ENCODE assay signal across 12 cellular contexts in the genomic region with DNA sequence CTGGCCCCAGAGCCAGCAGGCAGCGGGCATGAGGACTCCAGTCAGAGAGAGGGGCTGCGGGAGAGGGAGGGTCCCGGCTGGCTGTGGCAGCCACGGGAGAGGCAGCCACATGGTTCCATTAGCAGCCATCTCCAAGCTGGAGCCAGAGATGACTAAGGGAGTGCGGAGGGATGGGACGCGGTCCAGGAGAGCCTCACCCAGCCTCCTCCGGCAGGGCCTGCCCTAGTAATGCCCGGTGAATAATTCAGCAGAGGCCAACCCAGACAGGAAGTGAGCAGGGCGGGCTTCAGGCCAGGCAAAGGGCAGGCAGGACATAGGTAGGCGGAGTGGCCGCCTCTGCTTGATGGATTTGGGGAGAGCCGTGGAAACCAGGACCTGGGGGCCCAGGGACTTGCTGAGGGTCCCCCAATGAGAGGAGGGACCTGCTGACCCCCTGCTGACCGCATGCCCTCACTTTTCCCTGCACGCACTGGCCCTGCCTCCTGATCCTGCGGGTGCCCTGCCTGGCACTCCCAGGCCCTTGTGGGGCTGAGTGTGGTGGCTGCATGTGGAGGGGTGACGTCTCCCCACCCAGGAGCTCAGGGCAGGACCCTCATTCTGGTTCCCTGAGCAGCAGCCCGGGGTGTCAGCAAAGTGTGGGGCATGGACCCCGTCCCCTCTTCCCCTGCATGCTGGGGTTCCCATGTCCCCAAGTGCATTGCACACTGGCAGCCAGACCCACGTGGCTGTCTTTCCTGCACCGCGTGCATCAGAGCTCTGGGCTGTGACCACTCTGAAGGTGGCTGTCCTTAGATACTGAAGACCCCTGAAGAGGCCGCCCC. TPM values are rescaled to one million over a fixed set of nuclear protein-coding genes. Genes with fewer than 3 reads are reported as not detected.
A peak's percentile ranks its signal among the peaks of the same experiment; 100 is the strongest.
DNase-seq lines count a peak whose midpoint lies in the region; ATAC-seq and TF ChIP-seq lines count a peak whose summit lies in the region.
"Had no signal": no experiment of that assay in that cellular context is flagged by ENCODE, and none has a peak within 500 bp of the region (broad histone marks: within the 10 kb centered on the region; RNA-seq: fewer than 3 reads in every experiment).

No MANE protein-coding gene starts in this region.

- H3K4me1 ChIP-seq in GM23248 (ENCODE audit: insufficient read depth) (peaks cover 21% of the 10 kb centered on the region), fibroblast of lung (ENCODE audit: control insufficient read depth, extremely low read depth, insufficient read depth, low read length) (no peaks in the 10 kb centered on the region), osteoblast (ENCODE audit: insufficient read depth, low read length) (peaks cover 33% of the 10 kb centered on the region)

- H3K79me2 ChIP-seq in GM23248 (ENCODE audit: insufficient read depth) (no peaks in the 10 kb centered on the region), fibroblast of lung (ENCODE audit: control insufficient read depth, insufficient read depth, low read length) (no peaks in the 10 kb centered on the region), osteoblast (ENCODE audit: insufficient read depth, low read length) (no peaks in the 10 kb centered on the region)

- H3K4me2 ChIP-seq in GM23248 (ENCODE audit: unreplicated experiment) (no peak overlapping the region), fibroblast of lung (ENCODE audit: extremely low read depth, insufficient read depth, low read length) (no peak overlapping the region), osteoblast (ENCODE audit: insufficient read depth, low read length) (no peak overlapping the region)

- no peaks in the 10 kb centered on the region for H3F3A ChIP-seq in GM23248 (ENCODE audit: insufficient read depth)

- no peaks in the 10 kb centered on the region for H3K36me3 ChIP-seq in GM23248 (ENCODE audit: low read depth)
- H3K36me3 ChIP-seq in fibroblast of lung (ENCODE audit: control insufficient read depth, insufficient read depth, low read length) = no peaks in the 10 kb centered on the region
- H3K36me3 ChIP-seq in osteoblast (ENCODE audit: insufficient read depth, low read length) = no peaks in the 10 kb centered on the region
- H3K36me3 ChIP-seq: ovary had no signal

- no peak overlapping the region for H3K27ac Mint-ChIP-seq in chondrocyte (ENCODE audit: unreplicated experiment)
- no peak overlapping the region for H3K27ac Mint-ChIP-seq in effector memory CD8-positive, alpha-beta T cell

- H3K36me3 Mint-ChIP-seq in chondrocyte (ENCODE audit: low read depth) = no peaks in the 10 kb centered on the region
- no peaks in the 10 kb centered on the region for H3K36me3 Mint-ChIP-seq in effector memory CD8-positive, alpha-beta T cell (ENCODE audit: insufficient read depth)

- peaks cover 2% of the 10 kb centered on the region for H3K4me1 Mint-ChIP-seq in chondrocyte (ENCODE audit: low read depth)
- H3K4me1 Mint-ChIP-seq in effector memory CD8-positive, alpha-beta T cell (ENCODE audit: low read depth in 2 of 2) = no peaks in the 10 kb centered on the region

- no peak for ATAC-seq in effector memory CD8-positive, alpha-beta T cell (replicated peaks)

- no peak for TF ChIP-seq CTCF in fibroblast of lung (conservative IDR thresholded peaks at IDR 0.05 in 1 of 2, IDR thresholded peaks at IDR 0.05 in 1 of 2; ENCODE audit: low read depth in 1 of 2, low read length in 2 of 2)
- TF ChIP-seq CTCF in osteoblast (IDR thresholded peaks at IDR 0.05; ENCODE audit: extremely low read depth, low read depth, low read length) = no peak
- TF ChIP-seq CTCF in chondrocyte (IDR thresholded peaks at IDR 0.05) = no peak

- peak; percentile 96 for DNase-seq in GM23248
- peak; percentile 96 for DNase-seq in RPMI7951 (ENCODE audit: low read depth)
- DNase-seq in fibroblast of lung (ENCODE audit: low read depth in 2 of 2) = peak; percentile 69 to 87
- DNase-seq in osteoblast (ENCODE audit: insufficient read length, low spot score, missing footprints) = peak; percentile 100
- no peak for DNase-seq in chondrocyte (ENCODE audit: low spot score)
- no peak for DNase-seq in inferior parietal cortex (ENCODE audit: extremely low spot score)
- no peak for DNase-seq in NCI-H526 (lab: John Stamatoyannopoulos, UW)
- no peak for DNase-seq in effector memory CD8-positive, alpha-beta T cell
- DNase-seq: activated T-cell treated with anti-CD3 and anti-CD28 coated beads for 4 hours; central memory CD4-positive, alpha-beta T cell; NCI-H1048; ovary had no signal

- no peaks in the 10 kb centered on the region for H3K9me2 ChIP-seq in GM23248 (ENCODE audit: insufficient read depth)

- H3K27me3 ChIP-seq in GM23248 (replicated peaks; ENCODE audit: insufficient read depth) = no peaks in the 10 kb centered on the region
- no peaks in the 10 kb centered on the region for H3K27me3 ChIP-seq in fibroblast of lung (ENCODE audit: control insufficient read depth, insufficient read depth, low read length)
- H3K27me3 ChIP-seq in osteoblast (ENCODE audit: insufficient read depth, low read length) = no peaks in the 10 kb centered on the region
- H3K27me3 ChIP-seq: ovary had no signal

- H4K20me1 ChIP-seq in GM23248 (ENCODE audit: insufficient read depth) = no peaks in the 10 kb centered on the region
- H4K20me1 ChIP-seq in fibroblast of lung (ENCODE audit: control insufficient read depth, extremely low read depth, insufficient read depth, low read length) = no peaks in the 10 kb centered on the region
- H4K20me1 ChIP-seq in osteoblast (ENCODE audit: insufficient read depth, low read length) = no peaks in the 10 kb centered on the region

- no peak overlapping the region for H3K27ac ChIP-seq in GM23248
- no peak overlapping the region for H3K27ac ChIP-seq in fibroblast of lung (ENCODE audit: insufficient read depth, low read length)
- H3K27ac ChIP-seq in osteoblast (ENCODE audit: low read depth, low read length) = no peak overlapping the region
- H3K27ac ChIP-seq: ovary had no signal

- H3K4me3 Mint-ChIP-seq in chondrocyte (ENCODE audit: unreplicated experiment) = no peak overlapping the region
- no peak overlapping the region for H3K4me3 Mint-ChIP-seq in effector memory CD8-positive, alpha-beta T cell

- no peaks in the 10 kb centered on the region for H3K9me3 ChIP-seq in GM23248 (ENCODE audit: low read depth)
- H3K9me3 ChIP-seq in fibroblast of lung (ENCODE audit: control insufficient read depth, insufficient read depth, low read depth, low read length) = no peaks in the 10 kb centered on the region
- no peaks in the 10 kb centered on the region for H3K9me3 ChIP-seq in osteoblast (ENCODE audit: low read depth, low read length)
- H3K9me3 ChIP-seq: ovary had no signal

- no peaks in the 10 kb centered on the region for H3K9me3 Mint-ChIP-seq in chondrocyte (ENCODE audit: low read depth)
- H3K9me3 Mint-ChIP-seq in effector memory CD8-positive, alpha-beta T cell = no peaks in the 10 kb centered on the region

- H3K4me3 ChIP-seq in GM23248 = no peak overlapping the region
- no peak overlapping the region for H3K4me3 ChIP-seq in fibroblast of lung (replicated peaks in 1 of 4; ENCODE audit: control extremely low read depth in 1 of 4, insufficient read depth in 1 of 4, low read depth in 3 of 4, low read length in 4 of 4)
- no peak overlapping the region for H3K4me3 ChIP-seq in osteoblast (ENCODE audit: insufficient read depth, low read length)
- H3K4me3 ChIP-seq: ovary had no signal

- in situ Hi-C loops in GM23248 (cut with MboI) = no loop called here

- H3K9ac ChIP-seq in GM23248 = no peak overlapping the region
- H3K9ac ChIP-seq in fibroblast of lung (ENCODE audit: insufficient read depth, low read length) = no peak overlapping the region

- 42 to 45% methylated on average over 23 of the region's 23 CpGs for WGBS in GM23248 (ENCODE audit: low coverage in 1 of 2, low lambda C conversion rate in 2 of 2, missing lambda C conversion rate in 2 of 2), 2 experiments

- H2AFZ ChIP-seq in GM23248 (no peak overlapping the region), fibroblast of lung (ENCODE audit: low read length) (no peak overlapping the region), osteoblast (ENCODE audit: low read length) (no peak overlapping the region)

- H3K27me3 Mint-ChIP-seq in chondrocyte (ENCODE audit: low read depth) = peaks cover 48% of the 10 kb centered on the region
- H3K27me3 Mint-ChIP-seq in effector memory CD8-positive, alpha-beta T cell = peaks cover 44 to 59% of the 10 kb centered on the region in 2 donors

RNA-seq across cellular contexts. Expression of a gene that starts 51.8 kb away (rescaled TPM):
- total RNA-seq in GM23248 (2014; rRNA removed; shearing (Covaris generic)) = 0.22 TPM in 1 of 2 replicates, not detected in the other
- polyA plus RNA-seq in GM23248 (2016; fragmentation: Nextera tagmentation; extraction: Ambion mirVana) (0.10 and 0.43 TPM in 2 replicates), fibroblast of lung (0.84 TPM in 1 of 2 replicates, not detected in the other)
- total RNA-seq in RPMI7951 (2014; rRNA removed; shearing (Covaris generic)) = 60.2 and 62.4 TPM in 2 replicates
- total RNA-seq in fibroblast of lung (0.26 and 0.50 TPM in 2 replicates), osteoblast (under 0.01 TPM in 1 of 2 replicates, not detected in the other), chondrocyte (not detected in 3 replicates)
- polyA plus RNA-seq in fibroblast of lung (2012) = 0.06 and 1.6 TPM in 2 replicates
- 0.12 and 1.5 TPM in 2 replicates for polyA minus RNA-seq in fibroblast of lung (ENCODE audit: low replicate concordance)

Comparison
In these comparisons a context has a peak if more than half of its experiments do, and no peak if none do; other contexts are left out.
1. DNase-seq: peak in GM23248 (single experiment), RPMI7951 (single experiment), fibroblast of lung (2 of 2) and osteoblast (single experiment); none in chondrocyte (single experiment), inferior parietal cortex (single experiment), NCI-H526 (0 of 2) and effector memory CD8-positive, alpha-beta T cell (0 of 3).
2. RNA of a gene that starts 51.8 kb away (total RNA-seq): 60.2 to 62.4 TPM in RPMI7951; 0.26 to 0.50 TPM in fibroblast of lung, 0.22 TPM in GM23248, under 0.01 TPM in osteoblast and not detected in chondrocyte; every median in the first group is over 10 times any median in the second.